ENCODE assay signal across 22 cellular contexts in genomic region chr15:65331811-65332210, GRCh38. TPM values are rescaled to one million over a fixed set of nuclear protein-coding genes. Genes with fewer than 3 reads are reported as not detected.
DNase-seq lines count a peak whose midpoint lies in the region; ATAC-seq and TF ChIP-seq lines count a peak whose summit lies in the region.
"Had no signal": no experiment of that assay in that cellular context is flagged by ENCODE, and none has a peak within 500 bp of the region (broad histone marks: within the 10 kb centered on the region; RNA-seq: fewer than 3 reads in every experiment).

No MANE protein-coding gene starts in this region.

- 98% methylated on average over 6 of the region's 7 CpGs for WGBS in mesenchymal stem cell
- 89% methylated on average over 6 of the region's 7 CpGs for WGBS in tibial nerve, 2 donors

- no peak overlapping the region for H4K8ac ChIP-seq in mesenchymal stem cell (ENCODE audit: low read length)

- H2BK5ac ChIP-seq in mesenchymal stem cell (ENCODE audit: low read depth, low read length, poor library complexity, severe bottlenecking): no peak overlapping the region

- no peak for TF ChIP-seq EP300 in tibial nerve (IDR thresholded peaks at IDR 0.05)

- H3K9me3 ChIP-seq in mesenchymal stem cell (ENCODE audit: control insufficient read depth, low read length) (no peaks in the 10 kb centered on the region), tibial nerve (no peaks in the 10 kb centered on the region)
- H3K9me3 ChIP-seq: BLaER1 treated with 17β-estradiol and CSF1 and Interleukin-3, amounts not matched to agents 10 nM and 100 nM; MG63 had no signal

- H3K23ac ChIP-seq in mesenchymal stem cell (ENCODE audit: low read length in 2 of 2): no peak overlapping the region

- no peak overlapping the region for H3K18ac ChIP-seq in mesenchymal stem cell (ENCODE audit: low read depth in 1 of 2, low read length in 2 of 2)

- no peaks in the 10 kb centered on the region for H3K27me3 ChIP-seq in H7 (ENCODE audit: control insufficient read depth, insufficient read depth, low read length)
- H3K27me3 ChIP-seq in mesenchymal stem cell (ENCODE audit: control insufficient read depth in 1 of 2, insufficient read depth in 1 of 2, low read length in 2 of 2): peaks cover 29 to 72% of the 10 kb centered on the region in 2 experiments
- no peaks in the 10 kb centered on the region for H3K27me3 ChIP-seq in tibial nerve
- H3K27me3 ChIP-seq: BLaER1 treated with 17β-estradiol and CSF1 and Interleukin-3, amounts not matched to agents 10 nM and 100 nM; MG63 had no signal

- no peak overlapping the region for H2AK5ac ChIP-seq in mesenchymal stem cell (ENCODE audit: low read length, severe bottlenecking)

- H2AFZ ChIP-seq in mesenchymal stem cell (ENCODE audit: low read depth, low read length): no peak overlapping the region

- H3K4me1 ChIP-seq in mesenchymal stem cell (ENCODE audit: control insufficient read depth, insufficient read depth, low read depth, low read length): peaks cover 17% of the 10 kb centered on the region
- H3K4me1 ChIP-seq in tibial nerve: no peaks in the 10 kb centered on the region

- H3K27ac ChIP-seq in mesenchymal stem cell (ENCODE audit: low read length, poor library complexity, severe bottlenecking) (no peak overlapping the region), tibial nerve (no peak overlapping the region)
- H3K27ac ChIP-seq: BLaER1 treated with 17β-estradiol and CSF1 and Interleukin-3, amounts not matched to agents 10 nM and 100 nM had no signal

- peak overlapping the region; percentile 29 for H4K91ac ChIP-seq in mesenchymal stem cell (ENCODE audit: low read length)

- H2BK12ac ChIP-seq in mesenchymal stem cell (ENCODE audit: low read length in 2 of 2): no peak overlapping the region

- H3K36me3 ChIP-seq in H7 (replicated peaks; ENCODE audit: control insufficient read depth, insufficient read depth, low read length) (peaks cover 1% of the 10 kb centered on the region), mesenchymal stem cell (ENCODE audit: control insufficient read depth in 1 of 2, insufficient read depth in 2 of 2, low read depth in 1 of 2, low read length in 2 of 2) (peaks cover 0 to 7% of the 10 kb centered on the region in 2 experiments), tibial nerve (no peaks in the 10 kb centered on the region)
- H3K36me3 ChIP-seq: BLaER1 treated with 17β-estradiol and CSF1 and Interleukin-3, amounts not matched to agents 10 nM and 100 nM; MG63 had no signal

- no peak for ATAC-seq in GM21423 (IDR thresholded peaks at IDR 0.05; ENCODE audit: unreplicated experiment)
- ATAC-seq: CD8-positive, alpha-beta T cell had no signal

- no peak overlapping the region for H3K9ac ChIP-seq in mesenchymal stem cell (ENCODE audit: low read length)
- H3K9ac ChIP-seq: BLaER1 treated with 17β-estradiol and CSF1 and Interleukin-3, amounts not matched to agents 10 nM and 100 nM had no signal

- H3K4me3 ChIP-seq in H7 (ENCODE audit: insufficient read depth, low read depth, low read length) (no peak overlapping the region), mesenchymal stem cell (ENCODE audit: insufficient read depth in 1 of 2, low read depth in 1 of 2, low read length in 2 of 2) (peak overlapping the region in 1 of 2 experiments; percentile 11), tibial nerve (no peak overlapping the region)
- H3K4me3 ChIP-seq: BLaER1 treated with 17β-estradiol and CSF1 and Interleukin-3, amounts not matched to agents 10 nM and 100 nM; MG63 had no signal

- H3K4ac ChIP-seq in mesenchymal stem cell (ENCODE audit: low read depth in 1 of 2, low read length in 2 of 2): no peak overlapping the region

- no peak overlapping the region for H3K4me2 ChIP-seq in mesenchymal stem cell (ENCODE audit: low read length, poor library complexity, severe bottlenecking)

- no peak overlapping the region for H2BK120ac ChIP-seq in mesenchymal stem cell (ENCODE audit: low read depth, low read length)

- H3K14ac ChIP-seq in mesenchymal stem cell (ENCODE audit: low read length in 2 of 2): no peak overlapping the region

- H2BK15ac ChIP-seq in mesenchymal stem cell (ENCODE audit: low read depth, poor library complexity, severe bottlenecking): peak overlapping the region; percentile 45

- DNase-seq in COLO668 (lab: John Stamatoyannopoulos, UW; ENCODE audit: unreplicated experiment) (peak; percentile 52), H7 (peak; percentile 16), RPMI8226 (peak; percentile 64), mesenchymal stem cell (no peak), NK-92 (lab: John Stamatoyannopoulos, UW; ENCODE audit: unreplicated experiment) (no peak), tibial nerve (ENCODE audit: low spot score in 2 of 2) (no peak)
- DNase-seq: CD8-positive, alpha-beta T cell; DMS79; HFFc6; IMR-90; Kasumi-1; MG63; NCI-H1048; NCI-H1694; NCI-H510A treated with DMSO at 0.1 percent for 48 hours; NCI-H82 had no signal

- no peak for TF ChIP-seq CTCF in tibial nerve (IDR thresholded peaks at IDR 0.05)

- H3K79me1 ChIP-seq in mesenchymal stem cell (replicated peaks; ENCODE audit: low read length, poor library complexity, severe bottlenecking): no peaks in the 10 kb centered on the region

- no peak for TF ChIP-seq POLR2A in tibial nerve (IDR thresholded peaks at IDR 0.05)

RNA-seq across cellular contexts. Expression of gene RNU5B-1, which starts 27.3 kb away (rescaled TPM):
- not detected in 2 replicates for total RNA-seq in H7 (2014; rRNA removed; shearing (Covaris generic))
- not detected for polyA plus RNA-seq in mesenchymal stem cell (2013, experiment 1 of 2)
- polyA plus RNA-seq in mesenchymal stem cell (2013, experiment 2 of 2): not detected
- not detected for total RNA-seq in tibial nerve
- total RNA-seq: A673, H4, HT1080, IMR-90, SK-MEL-5 had no signal
- polyA plus RNA-seq: IMR-90 had no signal

RNA-seq across cellular contexts. Expression of gene RNU5A-1, which starts 36.0 kb away (rescaled TPM):
- not detected in 2 replicates for total RNA-seq in H7 (2014; rRNA removed; shearing (Covaris generic))
- polyA plus RNA-seq in mesenchymal stem cell (2013, experiment 1 of 2): not detected
- not detected for polyA plus RNA-seq in mesenchymal stem cell (2013, experiment 2 of 2)
- total RNA-seq in tibial nerve: not detected
- total RNA-seq: A673; CD8-positive, alpha-beta T cell; H4; HFFc6; HT1080; IMR-90; SK-MEL-5 had no signal
- polyA plus RNA-seq: IMR-90 had no signal

RNA-seq across cellular contexts. Expression of gene PARP16, which starts 45.1 kb away (rescaled TPM):
- total RNA-seq in H7 (2014; rRNA removed; shearing (Covaris generic)): 5.9 and 11.3 TPM in 2 replicates
- polyA plus RNA-seq in mesenchymal stem cell (2013, experiment 1 of 2): 3.5 TPM
- 3.9 TPM for polyA plus RNA-seq in mesenchymal stem cell (2013, experiment 2 of 2)
- total RNA-seq in tibial nerve: 10 to 100 TPM in 3 of 4 donors, 1 to 10 TPM in 1; 5.9 to 15.5 (median 12.1) TPM

RNA-seq across cellular contexts. Expression of gene IGDCC3, which starts 46.0 kb away (rescaled TPM):
- total RNA-seq in H7 (2014; rRNA removed; shearing (Covaris generic)): 38.3 and 39.7 TPM in 2 replicates
- 4.8 TPM for polyA plus RNA-seq in mesenchymal stem cell (2013, experiment 1 of 2)
- polyA plus RNA-seq in mesenchymal stem cell (2013, experiment 2 of 2): 4.8 TPM
- total RNA-seq in tibial nerve: not detected
- total RNA-seq: CD8-positive, alpha-beta T cell; H4; HFFc6 had no signal

Comparison
In these comparisons a context has a peak if more than half of its experiments do, and no peak if none do; other contexts are left out.
1. DNase-seq: peak in COLO668 (single experiment), H7 (single experiment) and RPMI8226 (single experiment); none in mesenchymal stem cell (single experiment), NK-92 (single experiment) and tibial nerve (0 of 2).